23 cellular contexts compared by ENCODE assay signal in genomic region chr6:164640946-164641345, GRCh38.
DNase-seq lines count a peak whose midpoint lies in the region; ATAC-seq and TF ChIP-seq lines count a peak whose summit lies in the region.
"Had no signal": no experiment of that assay in that cellular context is flagged by ENCODE, and none has a peak within 500 bp of the region (broad histone marks: within the 10 kb centered on the region; RNA-seq: fewer than 3 reads in every experiment).

No MANE protein-coding gene starts in this region.

- no peak overlapping the region for H3K9ac ChIP-seq in neural cell (ENCODE audit: low read length)

- no peaks in the 10 kb centered on the region for H4K20me1 ChIP-seq in neural cell (ENCODE audit: insufficient read depth)

- ATAC-seq in GM19463 (IDR thresholded peaks at IDR 0.05; ENCODE audit: unreplicated experiment), result no peak
- ATAC-seq: effector memory CD8-positive, alpha-beta T cell; heart left ventricle; right cardiac atrium; stimulated activated naive B cell treated with anti-CD40 and anti-IgM and Interleukin-4, amounts not matched to agents 10 μg/mL and 1 μg/mL and 100 μg/mL, for 72 hours had no signal

- no peak for TF ChIP-seq CTCF in neural cell (IDR thresholded peaks at IDR 0.05; ENCODE audit: poor library complexity, severe bottlenecking)
- TF ChIP-seq CTCF in ovary (IDR thresholded peaks at IDR 0.05), result no peak

- H3K4me2 ChIP-seq in neural cell (ENCODE audit: low read length), result no peak overlapping the region

- no peaks in the 10 kb centered on the region for H3K9me2 ChIP-seq in neural cell (ENCODE audit: insufficient read depth, low read length)

- no peak overlapping the region for H2AFZ ChIP-seq in neural cell (ENCODE audit: low read depth, low read length)

- WGBS in ectodermal cell, 2 experiments, result 44 to 62% methylated on average over 4 of the region's 4 CpGs
- 83 to 89% (median 87%) methylated on average over 4 of the region's 4 CpGs for WGBS in ovary, 3 donors

- no peak for TF ChIP-seq POLR2A in ovary (IDR thresholded peaks at IDR 0.05)

- no peaks in the 10 kb centered on the region for H3K27me3 ChIP-seq in ectodermal cell (ENCODE audit: control insufficient read depth, insufficient read depth, low read length, poor library complexity, severe bottlenecking)
- H3K27me3 ChIP-seq in neural cell (ENCODE audit: insufficient read depth, low read depth, low read length), result no peaks in the 10 kb centered on the region
- H3K27me3 ChIP-seq in ovary, result no peaks in the 10 kb centered on the region
- H3K27me3 ChIP-seq: heart left ventricle, thyroid gland had no signal

- TF ChIP-seq EP300 in neural cell (conservative IDR thresholded peaks at IDR 0.05; ENCODE audit: poor library complexity, severe bottlenecking), result peak; percentile 63
- no peak for TF ChIP-seq EP300 in ovary (IDR thresholded peaks at IDR 0.05)

- intact Hi-C loops in ovary (cut with DNase I), result loop anchor here in 1 of 4 donors (5.0 kb wide), 1 partner anchor 614 kb away; no protein-coding TSS in a partner anchor

- no peak overlapping the region for H3K4me3 ChIP-seq in ectodermal cell (ENCODE audit: insufficient read depth, low read depth, low read length)
- H3K4me3 ChIP-seq in neural cell (ENCODE audit: low read length), result peak overlapping the region; percentile 7
- no peak overlapping the region for H3K4me3 ChIP-seq in ovary
- H3K4me3 ChIP-seq: heart left ventricle, thyroid gland had no signal

- H3K9me3 ChIP-seq in ectodermal cell (ENCODE audit: control insufficient read depth, low read length) (no peaks in the 10 kb centered on the region), neural cell (ENCODE audit: low read length) (no peaks in the 10 kb centered on the region), ovary (no peaks in the 10 kb centered on the region)
- H3K9me3 ChIP-seq: thyroid gland had no signal

- TF ChIP-seq RAD21 in neural cell (conservative IDR thresholded peaks at IDR 0.05), result no peak

- peak overlapping the region; percentile 3 for H3K27ac ChIP-seq in ectodermal cell (ENCODE audit: insufficient read depth, low read depth, low read length, poor library complexity, severe bottlenecking)
- H3K27ac ChIP-seq in neural cell (ENCODE audit: low read length), result peak overlapping the region; percentile 2
- no peak overlapping the region for H3K27ac ChIP-seq in ovary
- H3K27ac ChIP-seq: heart left ventricle, thyroid gland had no signal

- H3K36me3 ChIP-seq in ectodermal cell (ENCODE audit: control insufficient read depth, insufficient read depth, low read length) (no peaks in the 10 kb centered on the region), neural cell (ENCODE audit: insufficient read depth, low read length) (no peaks in the 10 kb centered on the region), ovary (no peaks in the 10 kb centered on the region)
- H3K36me3 ChIP-seq: heart left ventricle, thyroid gland had no signal

- H3K4me1 ChIP-seq in ectodermal cell (ENCODE audit: control insufficient read depth, insufficient read depth, low read length) (no peaks in the 10 kb centered on the region), ovary (ENCODE audit: insufficient read depth) (no peaks in the 10 kb centered on the region)
- H3K4me1 ChIP-seq: heart left ventricle, thyroid gland had no signal

- H3K79me2 ChIP-seq in neural cell (replicated peaks; ENCODE audit: insufficient read depth, low read length), result no peaks in the 10 kb centered on the region

- H3F3A ChIP-seq in neural cell (ENCODE audit: insufficient read depth, low read length, poor library complexity, severe bottlenecking), result no peaks in the 10 kb centered on the region

- DNase-seq in Ammon's horn (ENCODE audit: low spot score), result peak; percentile 82
- DNase-seq in NCI-H146 (lab: John Stamatoyannopoulos, UW), result peak; percentile 77
- DNase-seq in NCI-H526 (lab: John Stamatoyannopoulos, UW), result no peak
- DNase-seq in EL, result no peak
- no peak for DNase-seq in ovary
- DNase-seq: ACHN; activated CD4-positive, alpha-beta T cell treated with anti-CD3 and anti-CD28 coated beads for 48 hours; activated CD8-positive, alpha-beta memory T cell treated with anti-CD3 and anti-CD28 coated beads, Interleukin-2, amount 50 U/mL, for 4 hours; activated gamma-delta T cell treated with Interleukin-2 at 50 U/mL for 16 hours; amniotic stem cell; CD8-positive, alpha-beta memory T cell; effector memory CD8-positive, alpha-beta T cell; heart left ventricle; islet precursor cell; KG1; NCI-H1092 treated with DMSO at 0.1 percent for 48 hours; nephron progenitor cell; right cardiac atrium; stimulated activated naive B cell treated with anti-CD40 and anti-IgM and Interleukin-4, amounts not matched to agents 10 μg/mL and 1 μg/mL and 100 μg/mL, for 72 hours; thyroid gland had no signal

TF ChIP-seq in neural cell, 6 proteins besides CTCF, POLR2A, EP300 and RAD21:
- TF ChIP-seq MXI1 (conservative IDR thresholded peaks at IDR 0.05; ENCODE audit: poor library complexity, severe bottlenecking), result no peak
- no peak for TF ChIP-seq REST (IDR thresholded peaks at IDR 0.05; ENCODE audit: borderline replicate concordance)
TF ChIP-seq in neural cell: peak in this region for 0.

Comparison
In these comparisons a context has a peak if more than half of its experiments do, and no peak if none do; other contexts are left out.
1. DNase-seq: peak in Ammon's horn (single experiment) and NCI-H146 (single experiment); none in NCI-H526 (0 of 2), EL (single experiment) and ovary (0 of 5).
2. H3K27ac ChIP-seq: peak in ectodermal cell (single experiment) and neural cell (single experiment); none in ovary (0 of 2).